8 cellular contexts compared by ENCODE assay signal in the genomic region with DNA sequence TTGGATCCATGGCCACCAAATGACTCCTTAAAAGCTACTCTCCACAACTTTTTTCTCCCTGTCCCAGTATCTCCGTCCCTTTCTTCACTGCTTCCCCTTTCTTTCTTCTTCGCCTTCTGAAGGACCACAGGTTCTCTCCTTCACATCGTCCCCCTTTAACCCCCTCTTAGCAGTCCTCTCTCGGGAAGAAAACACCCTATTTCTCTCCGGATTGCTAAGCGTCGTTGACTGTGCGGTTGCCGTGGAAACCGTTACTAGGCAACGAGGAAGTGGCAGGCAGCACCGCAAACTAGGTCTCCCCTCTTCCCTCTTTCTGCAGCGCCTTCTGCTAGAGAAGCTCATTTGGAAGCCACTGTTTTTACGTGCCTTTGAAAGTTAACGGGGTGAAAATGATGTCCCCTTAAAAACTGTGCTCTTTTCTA. TPM values are rescaled to one million over a fixed set of nuclear protein-coding genes. Genes with fewer than 3 reads are reported as not detected.
DNase-seq lines count a peak whose midpoint lies in the region; ATAC-seq and TF ChIP-seq lines count a peak whose summit lies in the region.

Gene ENKUR (minus strand): TSS at position 232 of the 422 bp plus-strand sequence. CDS start 222 bp downstream, at position 10.

- peak within 1 kb of the TSS; percentile 98 for H3K27ac Mint-ChIP-seq in activated CD4-positive, alpha-beta T cell treated with anti-CD3 and anti-CD28 coated beads for 36 hours

- no peaks in the 10 kb centered on the region for H3K27me3 Mint-ChIP-seq in activated CD4-positive, alpha-beta T cell treated with anti-CD3 and anti-CD28 coated beads for 36 hours

- peaks cover 6% of the 10 kb centered on the region for H3K9me3 Mint-ChIP-seq in activated CD4-positive, alpha-beta T cell treated with anti-CD3 and anti-CD28 coated beads for 36 hours (ENCODE audit: low read depth)

- peak within 1 kb of the TSS; percentile 85 for H3K4me3 Mint-ChIP-seq in activated CD4-positive, alpha-beta T cell treated with anti-CD3 and anti-CD28 coated beads for 36 hours

- H3K4me3 ChIP-seq in choroid plexus epithelial cell (ENCODE audit: low read depth, low read length) = peak within 1 kb of the TSS; percentile 72

- ATAC-seq in GM19324 (IDR thresholded peaks at IDR 0.05; ENCODE audit: low FRiP score, unreplicated experiment) = peak; percentile 74
- peak; percentile 60 for ATAC-seq in HG03442 (IDR thresholded peaks at IDR 0.05; ENCODE audit: unreplicated experiment)
- peak; percentile 54 for ATAC-seq in activated CD4-positive, alpha-beta T cell treated with anti-CD3 and anti-CD28 coated beads for 36 hours

- POLR2A ChIA-PET in activated CD4-positive, alpha-beta T cell treated with anti-CD3 and anti-CD28 coated beads for 36 hours (lab: Charles Lee) = interaction anchor here (0.6 to 1.0 kb wide), 3 partner anchors 19 to 309 kb away, joined by 3 to 5 read pairs (median 3); no protein-coding TSS in a partner anchor

- H3K4me1 Mint-ChIP-seq in activated CD4-positive, alpha-beta T cell treated with anti-CD3 and anti-CD28 coated beads for 36 hours = peaks cover 23% of the 10 kb centered on the region

- intact Hi-C loops in activated CD4-positive, alpha-beta T cell treated with anti-CD3 and anti-CD28 coated beads for 36 hours (cut with DNase I, micrococcal nuclease) = loop anchor here (1.0 to 10.0 kb wide), 10 partner anchors 46 to 1577 kb away; partner anchors contain the start of genes KIAA1217 (in 1 of the 2), OTUD1 (in 1 of the 2) and PRTFDC1 (in 1 of the 2)

- TF ChIP-seq CTCF in choroid plexus epithelial cell (conservative IDR thresholded peaks at IDR 0.05; ENCODE audit: low read depth, low read length) = no peak

- DNase-seq in AG20443 (ENCODE audit: low spot score) (peak; percentile 91), NCI-H510A (lab: John Stamatoyannopoulos, UW) (peak; percentile 48), choroid plexus epithelial cell (ENCODE audit: low read depth) (peak; percentile 95), kidney glomerular epithelial cell (lab: John Stamatoyannopoulos, UW) (peak; percentile 97)
- DNase-seq in activated CD4-positive, alpha-beta T cell treated with anti-CD3 and anti-CD28 coated beads for 36 hours = peak; percentile 96
- peak; percentile 94 for DNase-seq in stimulated activated CD4-positive, alpha-beta T cell treated with anti-CD3 and anti-CD28 coated beads, Interleukin-15, amount 100 ng/mL, for 24 hours

- H3K36me3 Mint-ChIP-seq in activated CD4-positive, alpha-beta T cell treated with anti-CD3 and anti-CD28 coated beads for 36 hours (ENCODE audit: low read depth) = peaks cover 5% of the 10 kb centered on the region

- CTCF ChIA-PET in activated CD4-positive, alpha-beta T cell treated with anti-CD3 and anti-CD28 coated beads for 36 hours (lab: Charles Lee) = interaction anchor here (0.6 to 1.1 kb wide), 6 partner anchors 15 to 1440 kb away, joined by 3 to 5 read pairs (median 3); no protein-coding TSS in a partner anchor

RNA-seq across cellular contexts. Expression of gene ENKUR, which starts in this region (rescaled TPM):
- total RNA-seq in activated CD4-positive, alpha-beta T cell treated with anti-CD3 and anti-CD28 coated beads for 36 hours = under 1 TPM in 1 of 2 experiments, not detected in 1; 0.11 TPM

Comparison
In these comparisons a context has a peak if more than half of its experiments do, and no peak if none do; other contexts are left out.
1. Peak in every context shown above with its lines: DNase-seq, ATAC-seq and H3K4me3 ChIP-seq.
2. Peak in DNase-seq and ATAC-seq in activated CD4-positive, alpha-beta T cell treated with anti-CD3 and anti-CD28 coated beads for 36 hours; RNA of the gene not detected or under 1 TPM.